In the genomic region with DNA sequence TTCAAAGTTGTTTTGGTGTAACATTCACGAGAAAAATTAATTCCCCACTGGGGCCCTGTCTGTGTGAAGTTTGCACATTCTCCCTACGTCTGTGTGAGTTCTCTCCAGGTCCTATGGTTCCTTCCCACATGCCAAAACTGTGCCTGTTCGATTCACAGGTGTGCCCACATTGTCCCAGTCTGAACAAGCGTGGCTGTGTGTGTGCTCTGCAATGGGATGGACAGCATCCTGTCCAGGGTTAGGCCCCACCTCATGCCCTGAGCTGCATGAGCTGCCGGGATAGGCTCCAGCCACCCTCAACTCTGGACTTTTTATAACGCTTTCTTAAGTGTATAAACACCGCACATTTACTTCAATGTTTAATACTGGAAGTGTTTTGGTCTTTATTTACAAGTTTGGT, we compare ENCODE assay signal across 2 cellular contexts.
TF ChIP-seq lines count a peak whose summit lies in the region.

No MANE protein-coding gene starts in this region.

TF ChIP-seq in HepG2, 621 proteins besides CTCF, POLR2A, EP300 and RAD21:
- no peak for TF ChIP-seq ZNF878 (CRISPR knock-in tag; IDR thresholded peaks at IDR 0.05)
- TF ChIP-seq, protein P1, sequence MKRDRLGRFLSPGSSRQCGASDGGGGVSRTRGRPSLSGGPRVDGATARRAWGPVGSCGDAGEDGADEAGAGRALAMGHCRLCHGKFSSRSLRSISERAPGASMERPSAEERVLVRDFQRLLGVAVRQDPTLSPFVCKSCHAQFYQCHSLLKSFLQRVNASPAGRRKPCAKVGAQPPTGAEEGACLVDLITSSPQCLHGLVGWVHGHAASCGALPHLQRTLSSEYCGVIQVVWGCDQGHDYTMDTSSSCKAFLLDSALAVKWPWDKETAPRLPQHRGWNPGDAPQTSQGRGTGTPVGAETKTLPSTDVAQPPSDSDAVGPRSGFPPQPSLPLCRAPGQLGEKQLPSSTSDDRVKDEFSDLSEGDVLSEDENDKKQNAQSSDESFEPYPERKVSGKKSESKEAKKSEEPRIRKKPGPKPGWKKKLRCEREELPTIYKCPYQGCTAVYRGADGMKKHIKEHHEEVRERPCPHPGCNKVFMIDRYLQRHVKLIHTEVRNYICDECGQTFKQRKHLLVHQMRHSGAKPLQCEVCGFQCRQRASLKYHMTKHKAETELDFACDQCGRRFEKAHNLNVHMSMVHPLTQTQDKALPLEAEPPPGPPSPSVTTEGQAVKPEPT (CRISPR knock-in tag; IDR thresholded peaks at IDR 0.05; ENCODE audit: low read depth) = no peak

TF ChIP-seq in IMR-90, 13 proteins besides CTCF, POLR2A, EP300 and RAD21:
- TF ChIP-seq NFE2L2 (IDR thresholded peaks at IDR 0.05; ENCODE audit: low read depth, low read length) (no peak), ELK1 (IDR thresholded peaks at IDR 0.05; ENCODE audit: borderline replicate concordance, low read depth, low read length) (no peak), CHD1 (IDR thresholded peaks at IDR 0.05; ENCODE audit: low read depth, low read length) (no peak), MAFK (IDR thresholded peaks at IDR 0.05; ENCODE audit: low read depth, low read length) (no peak), CEBPB (IDR thresholded peaks at IDR 0.05; ENCODE audit: low read depth, low read length) (no peak), RCOR1 (IDR thresholded peaks at IDR 0.05; ENCODE audit: insufficient replicate concordance, low read length) (no peak), FOS (IDR thresholded peaks at IDR 0.05; ENCODE audit: low read depth, low read length) (no peak), SMC3 (IDR thresholded peaks at IDR 0.05; ENCODE audit: low read depth, low read length) (no peak), MAZ (IDR thresholded peaks at IDR 0.05; ENCODE audit: borderline replicate concordance, low read depth, low read length) (no peak), RFX5 (IDR thresholded peaks at IDR 0.05; ENCODE audit: low read depth, low read length) (no peak), MXI1 (IDR thresholded peaks at IDR 0.05; ENCODE audit: borderline replicate concordance, low read depth, low read length) (no peak), BHLHE40 (IDR thresholded peaks at IDR 0.05; ENCODE audit: low read depth, low read length) (no peak)
- TF ChIP-seq, protein P2, sequence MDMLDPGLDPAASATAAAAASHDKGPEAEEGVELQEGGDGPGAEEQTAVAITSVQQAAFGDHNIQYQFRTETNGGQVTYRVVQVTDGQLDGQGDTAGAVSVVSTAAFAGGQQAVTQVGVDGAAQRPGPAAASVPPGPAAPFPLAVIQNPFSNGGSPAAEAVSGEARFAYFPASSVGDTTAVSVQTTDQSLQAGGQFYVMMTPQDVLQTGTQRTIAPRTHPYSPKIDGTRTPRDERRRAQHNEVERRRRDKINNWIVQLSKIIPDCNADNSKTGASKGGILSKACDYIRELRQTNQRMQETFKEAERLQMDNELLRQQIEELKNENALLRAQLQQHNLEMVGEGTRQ (IDR thresholded peaks at IDR 0.05; ENCODE audit: low read depth, low read length) = no peak
